8 cellular contexts compared by ENCODE assay signal in the genomic region with DNA sequence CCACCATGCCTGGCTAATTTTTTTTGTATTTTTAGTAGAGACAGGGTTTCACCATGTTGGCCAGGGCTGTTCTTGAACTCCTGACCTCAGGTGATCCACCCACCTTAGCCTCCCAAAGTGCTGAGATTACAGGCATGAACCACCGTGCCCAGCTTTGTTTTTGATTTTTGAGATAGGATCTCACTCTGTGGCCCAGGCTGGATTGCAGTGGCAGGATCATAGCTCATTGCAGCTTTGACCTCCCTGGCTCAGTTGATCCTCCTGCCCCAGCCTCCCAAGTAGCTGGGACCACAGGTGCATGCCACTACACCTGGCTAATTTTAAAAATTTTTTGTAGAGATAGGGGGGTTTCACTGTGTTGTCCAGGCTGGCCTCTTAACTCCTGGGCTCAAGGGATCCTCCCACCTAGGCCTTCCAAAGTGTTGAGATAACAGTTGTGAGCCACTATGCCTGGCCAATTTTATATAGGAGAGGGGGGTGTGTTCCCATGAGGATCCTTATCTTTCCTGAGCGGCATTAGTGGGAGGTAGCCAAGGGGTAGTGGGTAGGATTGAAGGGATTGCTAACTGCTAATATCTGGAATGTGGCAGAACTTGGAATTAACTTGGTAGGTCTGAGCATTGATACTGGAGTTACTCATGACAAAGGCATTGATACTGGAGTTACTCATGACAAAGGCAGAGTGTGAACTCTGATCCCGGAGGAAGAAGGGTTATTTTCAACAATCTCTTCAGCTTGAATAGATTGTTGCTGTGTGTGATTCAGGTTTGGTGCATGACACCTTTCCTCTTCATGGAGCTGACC. TPM values are rescaled to one million over a fixed set of nuclear protein-coding genes. Genes with fewer than 3 reads are reported as not detected.
A peak's percentile ranks its signal among the peaks of the same experiment; 100 is the strongest.
DNase-seq lines count a peak whose midpoint lies in the region; ATAC-seq and TF ChIP-seq lines count a peak whose summit lies in the region.

No MANE protein-coding gene starts in this region.

- WGBS in sigmoid colon, 2 donors = 78 to 87% methylated on average over 3 of the region's 3 CpGs

- no peaks in the 10 kb centered on the region for H3K9me3 ChIP-seq in sigmoid colon

- peaks cover 0 to 29% (median 23%) of the 10 kb centered on the region in 4 donors for H3K4me1 ChIP-seq in sigmoid colon

- ATAC-seq in HG03139 (IDR thresholded peaks at IDR 0.05; ENCODE audit: unreplicated experiment) = no peak

- intact Hi-C loops in sigmoid colon (cut with DNase I) = loop anchor here (5.0 kb wide), 1 partner anchor 351 kb away; a partner anchor contains a TSS

- H3K36me3 ChIP-seq in H7 (replicated peaks; ENCODE audit: control insufficient read depth, insufficient read depth, low read length) = peaks cover 29% of the 10 kb centered on the region
- H3K36me3 ChIP-seq in sigmoid colon = peaks cover 9 to 63% (median 24%) of the 10 kb centered on the region in 4 donors

- peak overlapping the region; percentile 86 to 92 (median 90) for H3K27ac ChIP-seq in sigmoid colon

- TF ChIP-seq CTCF in fibroblast of mammary gland (conservative IDR thresholded peaks at IDR 0.05; ENCODE audit: control insufficient read depth, insufficient read depth, low read depth, low read length) (no peak), sigmoid colon (IDR thresholded peaks at IDR 0.05) (no peak), GM10266 (IDR thresholded peaks at IDR 0.05; ENCODE audit: control insufficient read depth, insufficient read depth, low read depth, missing control alignments) (no peak)

- DNase-seq in H7 (no peak), SW 1271 (lab: John Stamatoyannopoulos, UW) (peak; percentile 48 to 76), fibroblast of mammary gland (ENCODE audit: low read depth) (peak; percentile 72), sigmoid colon (no peak), GM10266 (ENCODE audit: extremely low spot score) (no peak)
- DNase-seq in stimulated activated CD4-positive, alpha-beta T cell treated with anti-CD3 and anti-CD28 coated beads, Interleukin-2, amount 100 ng/mL, for 24 hours = no peak
- DNase-seq in stimulated activated CD4-positive, alpha-beta T cell treated with anti-CD3 and anti-CD28 coated beads, Interleukin-2, amount 100 ng/mL, for 48 hours = no peak

- TF ChIP-seq POLR2A in sigmoid colon (IDR thresholded peaks at IDR 0.05) = no peak

- TF ChIP-seq EP300 in sigmoid colon (IDR thresholded peaks at IDR 0.05) = no peak

- H3K4me3 ChIP-seq in H7 (ENCODE audit: insufficient read depth, low read depth, low read length) (peak overlapping the region; percentile 98), fibroblast of mammary gland (ENCODE audit: control insufficient read depth, low read depth, low read length) (peak overlapping the region; percentile 41), sigmoid colon (peak overlapping the region in 3 of 4 donors; percentile 64 to 81 (median 77))

- no peaks in the 10 kb centered on the region for H3K27me3 ChIP-seq in H7 (ENCODE audit: control insufficient read depth, insufficient read depth, low read length)
- H3K27me3 ChIP-seq in sigmoid colon = no peaks in the 10 kb centered on the region

RNA-seq across cellular contexts. Expression of a gene that starts 1.0 kb away (rescaled TPM):
- 83.6 and 87.1 TPM in 2 replicates for total RNA-seq in H7 (2014; rRNA removed; shearing (Covaris generic))
- 10 to 100 TPM; 30.2 to 50.0 (median 44.8) TPM for total RNA-seq in sigmoid colon
- polyA plus RNA-seq in sigmoid colon = 10 to 100 TPM; 14.4 to 51.4 (median 20.1) TPM

RNA-seq across cellular contexts. Expression of a gene that starts 18.3 kb away (rescaled TPM):
- 40.0 and 44.3 TPM in 2 replicates for total RNA-seq in H7 (2014; rRNA removed; shearing (Covaris generic))
- 10 to 100 TPM; 11.0 to 39.9 (median 13.0) TPM for total RNA-seq in sigmoid colon
- 10 to 100 TPM in 1 of 3 donors, 1 to 10 TPM in 2; 4.2 to 22.2 (median 4.2) TPM for polyA plus RNA-seq in sigmoid colon

RNA-seq across cellular contexts. Expression of a gene that starts 31.0 kb away (rescaled TPM):
- 85.5 and 87.2 TPM in 2 replicates for total RNA-seq in H7 (2014; rRNA removed; shearing (Covaris generic))
- total RNA-seq in sigmoid colon = 10 to 100 TPM; 62.1 to 88.4 (median 76.4) TPM
- 10 to 100 TPM; 10.4 to 34.0 (median 15.6) TPM for polyA plus RNA-seq in sigmoid colon

Comparison
In these comparisons a context has a peak if more than half of its experiments do, and no peak if none do; other contexts are left out.
1. DNase-seq: peak in SW 1271 (2 of 2) and fibroblast of mammary gland (single experiment); none in H7 (single experiment), sigmoid colon (single experiment), stimulated activated CD4-positive, alpha-beta T cell treated with anti-CD3 and anti-CD28 coated beads, Interleukin-2, amount 100 ng/mL, for 24 hours (0 of 2), GM10266 (single experiment) and stimulated activated CD4-positive, alpha-beta T cell treated with anti-CD3 and anti-CD28 coated beads, Interleukin-2, amount 100 ng/mL, for 48 hours (0 of 2).
2. H3K4me3 ChIP-seq: peak in every context shown above with its lines; median percentile 98 in H7; 77 in sigmoid colon; 41 in fibroblast of mammary gland.